16 cellular contexts compared by ENCODE assay signal in the genomic region with DNA sequence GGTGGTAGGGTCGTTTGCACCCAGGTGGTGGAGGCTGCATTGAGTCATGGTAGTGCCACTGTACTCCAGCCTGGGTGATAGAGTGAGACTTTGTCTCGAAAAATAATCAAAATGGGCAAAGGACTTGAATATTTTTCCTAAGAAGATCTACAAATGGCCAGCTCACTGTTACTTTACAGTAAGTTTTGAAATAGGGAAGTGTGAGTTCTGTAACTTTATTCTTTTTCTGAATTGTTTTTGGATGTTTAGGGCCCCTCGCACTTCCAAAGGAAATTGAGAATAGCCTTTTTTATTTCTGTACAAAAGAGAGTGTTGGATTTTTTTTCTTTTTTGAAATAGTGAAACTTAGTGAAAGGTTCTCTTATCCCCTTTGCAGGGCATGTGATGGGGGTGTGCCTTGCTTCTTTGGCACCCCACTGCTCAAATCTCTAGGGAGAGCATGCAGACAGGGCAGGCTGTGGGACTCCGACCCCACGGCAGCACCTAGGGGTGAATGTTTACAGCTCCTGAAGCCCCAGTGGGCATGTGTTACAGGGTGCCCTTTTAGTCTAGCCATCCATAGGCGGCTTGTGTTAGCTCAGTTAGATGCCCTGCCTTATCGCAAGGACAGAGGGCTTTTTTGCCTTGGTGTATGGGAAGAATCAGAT. TPM values are rescaled to one million over a fixed set of nuclear protein-coding genes. Genes with fewer than 3 reads are reported as not detected.
DNase-seq lines count a peak whose midpoint lies in the region; ATAC-seq and TF ChIP-seq lines count a peak whose summit lies in the region.
"Had no signal": no experiment of that assay in that cellular context is flagged by ENCODE, and none has a peak within 500 bp of the region (broad histone marks: within the 10 kb centered on the region; RNA-seq: fewer than 3 reads in every experiment).

No MANE protein-coding gene starts in this region.

- H3K4me3 ChIP-seq in MG63, result no peak overlapping the region
- H3K4me3 ChIP-seq: left lung had no signal

- intact Hi-C loops in natural killer cell (cut with micrococcal nuclease), result loop anchor here (5.0 kb wide), 1 partner anchor 35 kb away; a partner anchor contains a TSS

- H3K9me3 Mint-ChIP-seq in natural killer cell (no peaks in the 10 kb centered on the region), T-cell (no peaks in the 10 kb centered on the region), memory B cell (no peaks in the 10 kb centered on the region)
- no peaks in the 10 kb centered on the region for H3K9me3 Mint-ChIP-seq in natural killer cell treated with Interleukin-12 subunit alpha and Interleukin-12 subunit beta and Interleukin-15 and Interleukin-18, amount 100 ng/mL, for 72 hours
- H3K9me3 Mint-ChIP-seq: activated T-helper 2 cell treated with anti-CD3 and anti-CD28 coated beads, Interferon-gamma antibody, Interleukin-2, Interleukin-4, amounts not matched to agents 10 μg/mL and 5 μg/mL and 100 μg/mL, durations not matched to agents 14 hours and 24 hours and 36 hours had no signal

- H3K4me1 Mint-ChIP-seq in natural killer cell, result peaks cover 66 to 67% of the 10 kb centered on the region in 2 donors
- peaks cover 52 to 72% of the 10 kb centered on the region in 2 donors for H3K4me1 Mint-ChIP-seq in natural killer cell treated with Interleukin-12 subunit alpha and Interleukin-12 subunit beta and Interleukin-15 and Interleukin-18, amount 100 ng/mL, for 72 hours (ENCODE audit: low read depth in 2 of 2)
- H3K4me1 Mint-ChIP-seq in T-cell, result peaks cover 84 to 90% (median 87%) of the 10 kb centered on the region in 3 donors
- H3K4me1 Mint-ChIP-seq in memory B cell, result peaks cover 49% of the 10 kb centered on the region

- ATAC-seq in natural killer cell (no peak), T-cell (replicated peaks in 1 of 4) (no peak), memory B cell (ENCODE audit: low read depth) (peak; percentile 56)
- no peak for ATAC-seq in natural killer cell treated with Interleukin-12 subunit alpha and Interleukin-12 subunit beta and Interleukin-15 and Interleukin-18, amount 100 ng/mL, for 72 hours
- ATAC-seq: left lung had no signal

- H3K27me3 Mint-ChIP-seq in natural killer cell (ENCODE audit: low read depth in 2 of 2) (no peaks in the 10 kb centered on the region), T-cell (no peaks in the 10 kb centered on the region), memory B cell (no peaks in the 10 kb centered on the region)
- no peaks in the 10 kb centered on the region for H3K27me3 Mint-ChIP-seq in natural killer cell treated with Interleukin-12 subunit alpha and Interleukin-12 subunit beta and Interleukin-15 and Interleukin-18, amount 100 ng/mL, for 72 hours

- CTCF ChIA-PET in T-cell (lab: Charles Lee), result interaction anchor here (0.6 kb wide), 2 partner anchors 26 kb away, joined by 3 to 4 read pairs; no protein-coding TSS in a partner anchor

- H3K27ac Mint-ChIP-seq in natural killer cell (peak overlapping the region; percentile 34 to 57), T-cell (peak overlapping the region; percentile 8 to 48), memory B cell (peak overlapping the region; percentile 70)
- no peak overlapping the region for H3K27ac Mint-ChIP-seq in natural killer cell treated with Interleukin-12 subunit alpha and Interleukin-12 subunit beta and Interleukin-15 and Interleukin-18, amount 100 ng/mL, for 72 hours
- H3K27ac Mint-ChIP-seq: activated T-helper 2 cell treated with anti-CD3 and anti-CD28 coated beads, Interferon-gamma antibody, Interleukin-2, Interleukin-4, amounts not matched to agents 10 μg/mL and 5 μg/mL and 100 μg/mL, durations not matched to agents 14 hours and 24 hours and 36 hours had no signal

- H3K9me3 ChIP-seq in MG63, result no peaks in the 10 kb centered on the region
- H3K9me3 ChIP-seq: BE2C, left lung had no signal

- no peaks in the 10 kb centered on the region for H3K27me3 ChIP-seq in MG63
- H3K27me3 ChIP-seq: BE2C, left lung had no signal

- POLR2A ChIA-PET in T-cell (lab: Charles Lee), result interaction anchor here (0.6 to 1.2 kb wide), 2 partner anchors 16 to 17 kb away, joined by 3 read pairs; no protein-coding TSS in a partner anchor

- H3K4me3 Mint-ChIP-seq in natural killer cell (no peak overlapping the region), T-cell (peak overlapping the region in 1 of 3 donors; percentile 29), memory B cell (peak overlapping the region; percentile 17)
- no peak overlapping the region for H3K4me3 Mint-ChIP-seq in natural killer cell treated with Interleukin-12 subunit alpha and Interleukin-12 subunit beta and Interleukin-15 and Interleukin-18, amount 100 ng/mL, for 72 hours

- H3K36me3 Mint-ChIP-seq in natural killer cell, result no peaks in the 10 kb centered on the region
- no peaks in the 10 kb centered on the region for H3K36me3 Mint-ChIP-seq in natural killer cell treated with Interleukin-12 subunit alpha and Interleukin-12 subunit beta and Interleukin-15 and Interleukin-18, amount 100 ng/mL, for 72 hours
- H3K36me3 Mint-ChIP-seq in T-cell, result peaks cover 6% of the 10 kb centered on the region
- H3K36me3 Mint-ChIP-seq in memory B cell, result peaks cover 3% of the 10 kb centered on the region

- peaks cover 3% of the 10 kb centered on the region; the same call in 1 of the 2 replicates for H3K36me3 ChIP-seq in MG63

- DNase-seq in natural killer cell (no peak), T-cell (no peak), memory B cell (ENCODE audit: low spot score in 2 of 2) (no peak), AG08396 (ENCODE audit: low spot score) (no peak), MG63 (no peak), medulla oblongata (ENCODE audit: extremely low spot score) (no peak)
- no peak for DNase-seq in natural killer cell treated with Interleukin-12 subunit alpha and Interleukin-12 subunit beta and Interleukin-15 and Interleukin-18, amount 100 ng/mL, for 72 hours (ENCODE audit: low spot score)
- DNase-seq: activated CD4-positive, alpha-beta T cell treated with anti-CD3 and anti-CD28 coated beads, Interleukin-2, amount 50 U/mL, for 48 hours; amygdala; BE2C; DMS53; foreskin fibroblast; HCEC 1CT; left lung; NCI-H1694 treated with DMSO at 0.1 percent for 48 hours had no signal

- no peak for TF ChIP-seq CTCF in natural killer cell (IDR thresholded peaks at IDR 0.05)

RNA-seq across cellular contexts. Expression of a gene that starts 33.3 kb away (rescaled TPM):
- total RNA-seq in natural killer cell (100 to 1,000 TPM; 104 to 130 (median 118) TPM), T-cell (100 to 1,000 TPM in 4 of 5 donors, 10 to 100 TPM in 1; 97.1 to 125 (median 101) TPM)
- total RNA-seq in natural killer cell treated with Interleukin-12 subunit alpha and Interleukin-12 subunit beta and Interleukin-15 and Interleukin-18, amount 100 ng/mL, for 72 hours, result 10 to 100 TPM; 88.3 to 91.1 TPM
- 37.4 and 55.2 TPM in 2 replicates for total RNA-seq in MG63 (2014; rRNA removed; shearing (Covaris generic); ENCODE audit: low replicate concordance)

Comparison
In these comparisons a context has a peak if more than half of its experiments do, and no peak if none do; other contexts are left out.
1. H3K27ac Mint-ChIP-seq: peak in natural killer cell (2 of 2), T-cell (2 of 2) and memory B cell (single experiment); none in natural killer cell treated with Interleukin-12 subunit alpha and Interleukin-12 subunit beta and Interleukin-15 and Interleukin-18, amount 100 ng/mL, for 72 hours (0 of 2).